In the genomic region with DNA sequence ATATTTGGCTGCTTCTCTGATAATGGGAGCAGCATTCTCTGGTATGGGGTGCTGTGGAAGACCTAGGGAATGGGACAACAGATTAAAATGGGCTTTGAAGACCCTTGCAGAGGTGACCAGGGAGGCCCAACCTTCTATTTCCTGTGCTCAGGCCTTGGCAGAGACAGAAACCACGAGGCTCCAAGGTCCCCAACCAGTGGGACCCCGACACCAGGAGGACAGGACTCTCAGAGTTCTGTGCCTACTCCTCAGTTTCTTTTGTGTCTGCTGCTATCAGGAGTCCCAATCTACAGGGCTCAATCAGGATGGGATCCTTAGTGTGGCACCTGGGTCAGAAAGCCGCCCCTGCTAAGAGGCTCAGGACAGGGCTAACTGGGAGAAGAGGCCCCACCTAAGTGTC, we compare ENCODE assay signal across 9 cellular contexts. TPM values are rescaled to one million over a fixed set of nuclear protein-coding genes. Genes with fewer than 3 reads are reported as not detected.
DNase-seq lines count a peak whose midpoint lies in the region; ATAC-seq and TF ChIP-seq lines count a peak whose summit lies in the region.
"Had no signal": no experiment of that assay in that cellular context is flagged by ENCODE, and none has a peak within 500 bp of the region (broad histone marks: within the 10 kb centered on the region; RNA-seq: fewer than 3 reads in every experiment).

No MANE protein-coding gene starts in this region.

- H3K27me3 Mint-ChIP-seq in CD14-positive monocyte (ENCODE audit: low read depth in 3 of 3) (peaks cover 11 to 18% (median 14%) of the 10 kb centered on the region in 3 donors), HFFc6 (ENCODE audit: insufficient read depth) (no peaks in the 10 kb centered on the region), naive B cell (no peaks in the 10 kb centered on the region)
- no peaks in the 10 kb centered on the region for H3K27me3 Mint-ChIP-seq in activated naive CD8-positive, alpha-beta T cell treated with anti-CD3 and anti-CD28 coated beads, Interleukin-2, amount 10 ng/mL, durations not matched to agents 7 days and 5 days

- H3K27ac Mint-ChIP-seq in CD14-positive monocyte: peak overlapping the region in 6 of 7 donors; percentile 66 to 93 (median 78)
- peak overlapping the region; percentile 97 for H3K27ac Mint-ChIP-seq in HFFc6
- H3K27ac Mint-ChIP-seq in activated naive CD8-positive, alpha-beta T cell treated with anti-CD3 and anti-CD28 coated beads, Interleukin-2, amount 10 ng/mL, durations not matched to agents 7 days and 5 days: peak overlapping the region; percentile 85
- peak overlapping the region in 3 of 6 donors; percentile 20 to 64 (median 34) for H3K27ac Mint-ChIP-seq in naive B cell

- DNase-seq in CD14-positive monocyte (ENCODE audit: low spot score): no peak
- DNase-seq in HFFc6: no peak
- DNase-seq in activated naive CD8-positive, alpha-beta T cell treated with anti-CD3 and anti-CD28 coated beads, Interleukin-2, amount 10 ng/mL, durations not matched to agents 7 days and 5 days: no peak
- DNase-seq in naive B cell: no peak
- DNase-seq in SIG-M5 treated with dmso at 0.1 percent for 504 hours (lab: John Stamatoyannopoulos, UW; ENCODE audit: unreplicated experiment): no peak
- DNase-seq: NCI-H2227 treated with DMSO at 0.1 percent for 48 hours had no signal

- ATAC-seq in activated naive CD8-positive, alpha-beta T cell treated with anti-CD3 and anti-CD28 coated beads, Interleukin-2, amount 10 ng/mL, durations not matched to agents 7 days and 5 days (ENCODE audit: low read depth): no peak
- ATAC-seq in naive B cell (ENCODE audit: low read depth in 2 of 2) (no peak), GM21390 (IDR thresholded peaks at IDR 0.05; ENCODE audit: unreplicated experiment) (no peak), GM18870 (IDR thresholded peaks at IDR 0.05; ENCODE audit: unreplicated experiment) (no peak), GM19328 (IDR thresholded peaks at IDR 0.05; ENCODE audit: unreplicated experiment) (no peak)

- TF ChIP-seq CTCF in CD14-positive monocyte (IDR thresholded peaks at IDR 0.05) (no peak), HFFc6 (IDR thresholded peaks at IDR 0.05) (no peak)

- intact Hi-C loops in CD14-positive monocyte (cut with micrococcal nuclease): loop anchor here in 1 of 2 donors (5.0 kb wide), 1 partner anchor 36 kb away; no protein-coding TSS in a partner anchor

- POLR2A ChIA-PET in activated naive CD8-positive, alpha-beta T cell treated with anti-CD3 and anti-CD28 coated beads, Interleukin-2, amount 10 ng/mL, durations not matched to agents 7 days and 5 days (lab: Charles Lee): no interaction called here

- H3K9me3 Mint-ChIP-seq in CD14-positive monocyte (peaks cover 0 to 4% (median 2%) of the 10 kb centered on the region in 7 donors), HFFc6 (no peaks in the 10 kb centered on the region), naive B cell (no peaks in the 10 kb centered on the region)
- peaks cover 5% of the 10 kb centered on the region for H3K9me3 Mint-ChIP-seq in activated naive CD8-positive, alpha-beta T cell treated with anti-CD3 and anti-CD28 coated beads, Interleukin-2, amount 10 ng/mL, durations not matched to agents 7 days and 5 days

- peaks cover 0 to 9% of the 10 kb centered on the region in 2 donors for H3K36me3 Mint-ChIP-seq in CD14-positive monocyte
- no peaks in the 10 kb centered on the region for H3K36me3 Mint-ChIP-seq in HFFc6 (ENCODE audit: low read depth)
- H3K36me3 Mint-ChIP-seq in activated naive CD8-positive, alpha-beta T cell treated with anti-CD3 and anti-CD28 coated beads, Interleukin-2, amount 10 ng/mL, durations not matched to agents 7 days and 5 days: peaks cover 7% of the 10 kb centered on the region
- H3K36me3 Mint-ChIP-seq in naive B cell: no peaks in the 10 kb centered on the region

- H3K4me1 Mint-ChIP-seq in CD14-positive monocyte: peaks cover 55% of the 10 kb centered on the region
- peaks cover 56% of the 10 kb centered on the region for H3K4me1 Mint-ChIP-seq in HFFc6 (ENCODE audit: low read depth)
- peaks cover 65% of the 10 kb centered on the region for H3K4me1 Mint-ChIP-seq in activated naive CD8-positive, alpha-beta T cell treated with anti-CD3 and anti-CD28 coated beads, Interleukin-2, amount 10 ng/mL, durations not matched to agents 7 days and 5 days
- peaks cover 50 to 81% (median 57%) of the 10 kb centered on the region in 3 donors for H3K4me1 Mint-ChIP-seq in naive B cell

- H3K4me3 Mint-ChIP-seq in CD14-positive monocyte: no peak overlapping the region
- H3K4me3 Mint-ChIP-seq in HFFc6: no peak overlapping the region
- peak overlapping the region; percentile 17 for H3K4me3 Mint-ChIP-seq in activated naive CD8-positive, alpha-beta T cell treated with anti-CD3 and anti-CD28 coated beads, Interleukin-2, amount 10 ng/mL, durations not matched to agents 7 days and 5 days
- peak overlapping the region in 5 of 8 donors; percentile 27 to 83 (median 75) for H3K4me3 Mint-ChIP-seq in naive B cell

RNA-seq across cellular contexts. Expression of a gene that starts 29.4 kb away (rescaled TPM):
- polyA plus RNA-seq in CD14-positive monocyte (not detected), naive B cell (ENCODE audit: low read depth in 6 of 6) (not detected)
- total RNA-seq in HFFc6 (2021; fragmentation: NEBNext Ultra II Directional; extraction: Animal tissue kit (Norgen Biotek cat#: 25700)): under 1 TPM in 1 of 6 experiments, not detected in 5; 0.21 TPM
- 1 to 10 TPM; 1.1 to 1.4 TPM for total RNA-seq in activated naive CD8-positive, alpha-beta T cell treated with anti-CD3 and anti-CD28 coated beads, Interleukin-2, amount 10 ng/mL, durations not matched to agents 7 days and 5 days

RNA-seq across cellular contexts. Expression of a gene that starts 42.5 kb away (rescaled TPM):
- polyA plus RNA-seq in CD14-positive monocyte (not detected), naive B cell (ENCODE audit: low read depth in 6 of 6) (not detected)
- not detected for total RNA-seq in HFFc6 (2021; fragmentation: NEBNext Ultra II Directional; extraction: Animal tissue kit (Norgen Biotek cat#: 25700))
- not detected for total RNA-seq in activated naive CD8-positive, alpha-beta T cell treated with anti-CD3 and anti-CD28 coated beads, Interleukin-2, amount 10 ng/mL, durations not matched to agents 7 days and 5 days

Comparison
In these comparisons a context has a peak if more than half of its experiments do, and no peak if none do; other contexts are left out.
1. H3K4me3 Mint-ChIP-seq: peak in activated naive CD8-positive, alpha-beta T cell treated with anti-CD3 and anti-CD28 coated beads, Interleukin-2, amount 10 ng/mL, durations not matched to agents 7 days and 5 days (single experiment) and naive B cell (5 of 8); none in CD14-positive monocyte (0 of 2) and HFFc6 (single experiment).